Comparison of ENCODE assay signal across 13 cellular contexts in genomic region chr14:63672417-63673180, GRCh38. TPM values are rescaled to one million over a fixed set of nuclear protein-coding genes. Genes with fewer than 3 reads are reported as not detected.
DNase-seq lines count a peak whose midpoint lies in the region; ATAC-seq and TF ChIP-seq lines count a peak whose summit lies in the region.
"Had no signal": no experiment of that assay in that cellular context is flagged by ENCODE, and none has a peak within 500 bp of the region (broad histone marks: within the 10 kb centered on the region; RNA-seq: fewer than 3 reads in every experiment).

No MANE protein-coding gene starts in this region.

- BruUV-seq in Calu3 (replicated peaks; lab: Mats Ljungman, UMichigan) = no TSS peak

- TF ChIP-seq CTCF in Calu3 (IDR thresholded peaks at IDR 0.05; ENCODE audit: unreplicated experiment) (no peak), epithelial cell of proximal tubule (conservative IDR thresholded peaks at IDR 0.05; ENCODE audit: low read depth, low read length) (no peak), smooth muscle cell (IDR thresholded peaks at IDR 0.05; ENCODE audit: borderline replicate concordance, insufficient read depth, poor library complexity, severe bottlenecking) (no peak), endodermal cell (conservative IDR thresholded peaks at IDR 0.05) (no peak)

- no peaks in the 10 kb centered on the region for H3K36me3 ChIP-seq in smooth muscle cell (ENCODE audit: low read depth)
- no peaks in the 10 kb centered on the region for H3K36me3 ChIP-seq in endodermal cell (ENCODE audit: control insufficient read depth, insufficient read depth, low read length)

- peak overlapping the region; percentile 17 for H3K27ac Mint-ChIP-seq in Calu3 (ENCODE audit: unreplicated experiment)
- H3K27ac Mint-ChIP-seq in stimulated activated effector memory CD8-positive, alpha-beta T cell treated with anti-CD3 and anti-CD28 coated beads, Interleukin-12 subunit alpha, Interleukin-12 subunit beta, amount 100 ng/mL, for 72 hours = no peak overlapping the region
- no peak overlapping the region for H3K27ac Mint-ChIP-seq in endodermal cell

- ATAC-seq in GM19468 (IDR thresholded peaks at IDR 0.05; ENCODE audit: extremely low read depth, unreplicated experiment) (peak; percentile 20), HG03342 (IDR thresholded peaks at IDR 0.05; ENCODE audit: unreplicated experiment) (peak; percentile 79)
- no peak for ATAC-seq in stimulated activated effector memory CD8-positive, alpha-beta T cell treated with anti-CD3 and anti-CD28 coated beads, Interleukin-12 subunit alpha, Interleukin-12 subunit beta, amount 100 ng/mL, for 72 hours
- ATAC-seq: right cardiac atrium had no signal

- CTCF ChIA-PET in Calu3 (lab: Charles Lee) = interaction anchor here (0.8 to 1.0 kb wide), 2 partner anchors 12 to 55 kb away, joined by 3 read pairs; no protein-coding TSS in a partner anchor

- H3K9me3 Mint-ChIP-seq in Calu3 (ENCODE audit: low read depth, unreplicated experiment) = no peaks in the 10 kb centered on the region
- no peaks in the 10 kb centered on the region for H3K9me3 Mint-ChIP-seq in stimulated activated effector memory CD8-positive, alpha-beta T cell treated with anti-CD3 and anti-CD28 coated beads, Interleukin-12 subunit alpha, Interleukin-12 subunit beta, amount 100 ng/mL, for 72 hours
- H3K9me3 Mint-ChIP-seq in endodermal cell = no peaks in the 10 kb centered on the region

- no peak overlapping the region for H2AFZ ChIP-seq in smooth muscle cell (ENCODE audit: low read depth)

- H3K27me3 Mint-ChIP-seq in Calu3 (ENCODE audit: unreplicated experiment) = no peaks in the 10 kb centered on the region
- no peaks in the 10 kb centered on the region for H3K27me3 Mint-ChIP-seq in endodermal cell (ENCODE audit: insufficient read depth)

- H3K4me3 ChIP-seq in epithelial cell of proximal tubule (ENCODE audit: low read depth, low read length) (no peak overlapping the region), smooth muscle cell (no peak overlapping the region), endodermal cell (ENCODE audit: low read length) (no peak overlapping the region)
- H3K4me3 ChIP-seq: lower lobe of right lung had no signal

- peaks cover 30% of the 10 kb centered on the region for H3K4me1 Mint-ChIP-seq in Calu3 (ENCODE audit: low read depth, unreplicated experiment)
- no peaks in the 10 kb centered on the region for H3K4me1 Mint-ChIP-seq in stimulated activated effector memory CD8-positive, alpha-beta T cell treated with anti-CD3 and anti-CD28 coated beads, Interleukin-12 subunit alpha, Interleukin-12 subunit beta, amount 100 ng/mL, for 72 hours
- peaks cover 12% of the 10 kb centered on the region for H3K4me1 Mint-ChIP-seq in endodermal cell

- no peaks in the 10 kb centered on the region for H3F3A ChIP-seq in smooth muscle cell (ENCODE audit: low read depth)

- WGBS in smooth muscle cell (ENCODE audit: low lambda C conversion rate) = 23% methylated on average over 7 of the region's 7 CpGs
- 88 to 100% methylated on average over 4 to 7 of the region's 7 CpGs for WGBS in endodermal cell (ENCODE audit: insufficient coverage in 1 of 2, insufficient read length in 1 of 2), 2 experiments

- no peaks in the 10 kb centered on the region for H3K27me3 ChIP-seq in smooth muscle cell (ENCODE audit: low read depth)
- no peaks in the 10 kb centered on the region for H3K27me3 ChIP-seq in endodermal cell (ENCODE audit: control insufficient read depth, insufficient read depth, low read length, poor library complexity, severe bottlenecking)

- DNase-seq in Calu3 (peak; percentile 49), epithelial cell of proximal tubule (ENCODE audit: low read depth) (peak; percentile 85), smooth muscle cell (lab: John Stamatoyannopoulos, UW; ENCODE audit: unreplicated experiment) (no peak), endodermal cell (no peak), NOMO-1 (lab: John Stamatoyannopoulos, UW; ENCODE audit: unreplicated experiment in 2 of 2) (no peak)
- no peak for DNase-seq in stimulated activated effector memory CD8-positive, alpha-beta T cell treated with anti-CD3 and anti-CD28 coated beads, Interleukin-12 subunit alpha, Interleukin-12 subunit beta, amount 100 ng/mL, for 72 hours (ENCODE audit: low spot score in 2 of 2)
- DNase-seq: activated naive CD4-positive, alpha-beta T cell treated with Interleukin-2 at 50 U/mL for 16 hours; lower lobe of right lung; NCI-H446 treated with DMSO at 0.1 percent for 48 hours; right cardiac atrium; stimulated activated CD8-positive, alpha-beta memory T cell treated with anti-CD3 and anti-CD28 coated beads, Interleukin-4, amount 100 ng/mL, for 48 hours had no signal

- H3K9me3 ChIP-seq in smooth muscle cell (replicated peaks; ENCODE audit: low read depth) (no peaks in the 10 kb centered on the region), endodermal cell (ENCODE audit: control insufficient read depth, low read length) (no peaks in the 10 kb centered on the region)
- H3K9me3 ChIP-seq: lower lobe of right lung had no signal

- H3K79me2 ChIP-seq in smooth muscle cell (ENCODE audit: low read depth) = no peaks in the 10 kb centered on the region

- H3K9ac ChIP-seq in smooth muscle cell (ENCODE audit: low read depth) (no peak overlapping the region), endodermal cell (ENCODE audit: extremely low read depth, low read length, poor library complexity, severe bottlenecking) (no peak overlapping the region)

- no peak overlapping the region for H3K27ac ChIP-seq in smooth muscle cell (ENCODE audit: low read depth)
- H3K27ac ChIP-seq in endodermal cell (ENCODE audit: low read depth, low read length) = no peak overlapping the region
- H3K27ac ChIP-seq: lower lobe of right lung had no signal

- intact Hi-C loops in Calu3 (cut with micrococcal nuclease; ENCODE audit: unreplicated experiment) = loop anchor here (5.0 kb wide), 3 partner anchors 35 to 75 kb away; partner anchors contain the start of gene SGPP1

- H3K4me3 Mint-ChIP-seq in Calu3 (ENCODE audit: low read depth, unreplicated experiment) (peak overlapping the region; percentile 48), endodermal cell (no peak overlapping the region)
- no peak overlapping the region for H3K4me3 Mint-ChIP-seq in stimulated activated effector memory CD8-positive, alpha-beta T cell treated with anti-CD3 and anti-CD28 coated beads, Interleukin-12 subunit alpha, Interleukin-12 subunit beta, amount 100 ng/mL, for 72 hours

- no peak overlapping the region for H3K4me2 ChIP-seq in smooth muscle cell

- no peaks in the 10 kb centered on the region for H4K20me1 ChIP-seq in smooth muscle cell (ENCODE audit: low read depth)

- H3K4me1 ChIP-seq in smooth muscle cell (ENCODE audit: low read depth) (no peaks in the 10 kb centered on the region), endodermal cell (ENCODE audit: control insufficient read depth, insufficient read depth, low read length) (no peaks in the 10 kb centered on the region)
- H3K4me1 ChIP-seq: lower lobe of right lung had no signal

- H3K36me3 Mint-ChIP-seq in Calu3 (ENCODE audit: insufficient read depth, unreplicated experiment) (no peaks in the 10 kb centered on the region), endodermal cell (ENCODE audit: low read depth) (no peaks in the 10 kb centered on the region)
- H3K36me3 Mint-ChIP-seq in stimulated activated effector memory CD8-positive, alpha-beta T cell treated with anti-CD3 and anti-CD28 coated beads, Interleukin-12 subunit alpha, Interleukin-12 subunit beta, amount 100 ng/mL, for 72 hours = peaks cover 13% of the 10 kb centered on the region

RNA-seq across cellular contexts. Expression of gene WDR89, which starts 30.9 kb away (rescaled TPM):
- total RNA-seq in Calu3 (2022) = 19.7 and 20.8 TPM in 2 replicates
- total RNA-seq in epithelial cell of proximal tubule = 7.7 and 8.9 TPM in 2 replicates
- 8.9 and 10.0 TPM in 2 replicates for total RNA-seq in smooth muscle cell
- 6.3 and 6.4 TPM in 2 replicates for polyA plus RNA-seq in smooth muscle cell
- total RNA-seq in endodermal cell = 10 to 100 TPM; 23.4 to 26.7 TPM
- 18.0 TPM for polyA plus RNA-seq in endodermal cell (2013, experiment 1 of 2)
- polyA plus RNA-seq in endodermal cell (2013, experiment 2 of 2) = 17.7 TPM

RNA-seq across cellular contexts. Expression of gene SGPP1, which starts 55.3 kb away (rescaled TPM):
- total RNA-seq in Calu3 (2022) (26.2 and 27.0 TPM in 2 replicates), epithelial cell of proximal tubule (18.2 and 18.9 TPM in 2 replicates), smooth muscle cell (25.8 and 30.0 TPM in 2 replicates), endodermal cell (10 to 100 TPM; 15.5 to 18.4 TPM)
- polyA plus RNA-seq in smooth muscle cell = 13.4 and 16.0 TPM in 2 replicates
- 6.7 TPM for polyA plus RNA-seq in endodermal cell (2013, experiment 1 of 2)
- 6.4 TPM for polyA plus RNA-seq in endodermal cell (2013, experiment 2 of 2)

Comparison
In these comparisons a context has a peak if more than half of its experiments do, and no peak if none do; other contexts are left out.
1. DNase-seq: peak in Calu3 (single experiment) and epithelial cell of proximal tubule (single experiment); none in smooth muscle cell (single experiment), stimulated activated effector memory CD8-positive, alpha-beta T cell treated with anti-CD3 and anti-CD28 coated beads, Interleukin-12 subunit alpha, Interleukin-12 subunit beta, amount 100 ng/mL, for 72 hours (0 of 2), endodermal cell (single experiment) and NOMO-1 (0 of 2).